ENCODE assay signal across 1 cellular context in the genomic region with DNA sequence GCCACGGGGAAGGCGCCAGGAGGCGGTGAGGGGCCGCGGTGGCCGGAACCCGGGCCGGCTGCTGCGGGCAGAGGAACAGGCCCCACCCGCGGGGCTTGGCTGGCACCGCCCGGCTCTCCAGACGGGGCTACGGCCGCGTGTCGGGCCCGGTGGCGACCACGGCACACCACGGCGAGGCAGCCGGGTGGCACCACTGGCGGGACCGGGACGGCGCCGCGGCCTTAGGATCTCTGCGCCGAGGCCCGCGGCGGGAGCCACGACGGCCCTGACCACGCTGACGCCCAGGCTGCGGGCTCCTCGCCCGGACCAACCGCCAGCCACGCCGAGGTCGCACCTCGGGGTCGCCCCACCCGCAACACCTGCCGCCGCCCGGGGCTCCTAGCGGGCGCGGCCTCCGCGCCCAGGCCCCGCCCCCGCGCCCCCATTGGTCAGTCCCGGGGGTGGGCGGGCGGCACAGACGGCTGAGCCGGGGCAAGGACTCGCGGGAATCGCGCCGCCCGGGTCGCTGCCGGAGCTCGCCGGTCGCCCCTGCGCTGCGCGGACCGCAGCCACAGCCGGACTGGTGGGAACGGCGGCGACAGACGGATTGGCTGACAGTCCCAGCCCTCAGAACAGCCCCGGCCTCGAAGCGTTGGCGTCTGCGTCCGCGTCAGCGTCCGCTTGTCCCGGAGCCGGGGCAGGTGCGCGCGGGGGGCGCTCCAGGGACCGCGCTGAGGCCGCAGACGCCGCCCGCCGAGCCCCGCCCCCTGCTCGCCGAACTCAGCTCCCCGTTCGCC.
TF ChIP-seq lines count a peak whose summit lies in the region.

A gene with protein sequence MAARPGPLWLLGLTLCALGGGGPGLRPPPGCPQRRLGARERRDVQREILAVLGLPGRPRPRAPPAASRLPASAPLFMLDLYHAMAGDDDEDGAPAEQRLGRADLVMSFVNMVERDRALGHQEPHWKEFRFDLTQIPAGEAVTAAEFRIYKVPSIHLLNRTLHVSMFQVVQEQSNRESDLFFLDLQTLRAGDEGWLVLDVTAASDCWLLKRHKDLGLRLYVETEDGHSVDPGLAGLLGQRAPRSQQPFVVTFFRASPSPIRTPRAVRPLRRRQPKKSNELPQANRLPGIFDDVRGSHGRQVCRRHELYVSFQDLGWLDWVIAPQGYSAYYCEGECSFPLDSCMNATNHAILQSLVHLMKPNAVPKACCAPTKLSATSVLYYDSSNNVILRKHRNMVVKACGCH (plus strand): TSS at position 491 of the 776 bp plus-strand sequence. CDS start 356 bp downstream, outside the sequence.

TF ChIP-seq in HepG2, 621 proteins besides CTCF, POLR2A, EP300 and RAD21 (continues in another document):
- TF ChIP-seq ZBTB43 (CRISPR knock-in tag; conservative IDR thresholded peaks at IDR 0.05) = no peak
- no peak for TF ChIP-seq CHD4 (IDR thresholded peaks at IDR 0.05; ENCODE audit: borderline replicate concordance, low read length)
- no peak for TF ChIP-seq TCF7L2 (IDR thresholded peaks at IDR 0.05; ENCODE audit: low read depth, low read length)
- TF ChIP-seq, protein P1, sequence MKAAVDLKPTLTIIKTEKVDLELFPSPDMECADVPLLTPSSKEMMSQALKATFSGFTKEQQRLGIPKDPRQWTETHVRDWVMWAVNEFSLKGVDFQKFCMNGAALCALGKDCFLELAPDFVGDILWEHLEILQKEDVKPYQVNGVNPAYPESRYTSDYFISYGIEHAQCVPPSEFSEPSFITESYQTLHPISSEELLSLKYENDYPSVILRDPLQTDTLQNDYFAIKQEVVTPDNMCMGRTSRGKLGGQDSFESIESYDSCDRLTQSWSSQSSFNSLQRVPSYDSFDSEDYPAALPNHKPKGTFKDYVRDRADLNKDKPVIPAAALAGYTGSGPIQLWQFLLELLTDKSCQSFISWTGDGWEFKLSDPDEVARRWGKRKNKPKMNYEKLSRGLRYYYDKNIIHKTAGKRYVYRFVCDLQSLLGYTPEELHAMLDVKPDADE (CRISPR knock-in tag; IDR thresholded peaks at IDR 0.05) = peak; percentile 20; the same call in 1 of the 2 replicates
- TF ChIP-seq, protein P2, sequence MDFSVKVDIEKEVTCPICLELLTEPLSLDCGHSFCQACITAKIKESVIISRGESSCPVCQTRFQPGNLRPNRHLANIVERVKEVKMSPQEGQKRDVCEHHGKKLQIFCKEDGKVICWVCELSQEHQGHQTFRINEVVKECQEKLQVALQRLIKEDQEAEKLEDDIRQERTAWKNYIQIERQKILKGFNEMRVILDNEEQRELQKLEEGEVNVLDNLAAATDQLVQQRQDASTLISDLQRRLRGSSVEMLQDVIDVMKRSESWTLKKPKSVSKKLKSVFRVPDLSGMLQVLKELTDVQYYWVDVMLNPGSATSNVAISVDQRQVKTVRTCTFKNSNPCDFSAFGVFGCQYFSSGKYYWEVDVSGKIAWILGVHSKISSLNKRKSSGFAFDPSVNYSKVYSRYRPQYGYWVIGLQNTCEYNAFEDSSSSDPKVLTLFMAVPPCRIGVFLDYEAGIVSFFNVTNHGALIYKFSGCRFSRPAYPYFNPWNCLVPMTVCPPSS (IDR thresholded peaks at IDR 0.05) = no peak
- no peak for TF ChIP-seq ZNF614 (CRISPR knock-in tag; IDR thresholded peaks at IDR 0.05; ENCODE audit: borderline replicate concordance)
- TF ChIP-seq NR2C2 (CRISPR knock-in tag; IDR thresholded peaks at IDR 0.05; ENCODE audit: borderline replicate concordance) = no peak; the same call in 1 of the 2 replicates
- TF ChIP-seq ZNF687 (CRISPR knock-in tag; IDR thresholded peaks at IDR 0.05) = peak; percentile 72
- no peak for TF ChIP-seq PRPF4 (IDR thresholded peaks at IDR 0.05; ENCODE audit: low read depth, low read length, poor library complexity, severe bottlenecking)
- TF ChIP-seq, protein P3, sequence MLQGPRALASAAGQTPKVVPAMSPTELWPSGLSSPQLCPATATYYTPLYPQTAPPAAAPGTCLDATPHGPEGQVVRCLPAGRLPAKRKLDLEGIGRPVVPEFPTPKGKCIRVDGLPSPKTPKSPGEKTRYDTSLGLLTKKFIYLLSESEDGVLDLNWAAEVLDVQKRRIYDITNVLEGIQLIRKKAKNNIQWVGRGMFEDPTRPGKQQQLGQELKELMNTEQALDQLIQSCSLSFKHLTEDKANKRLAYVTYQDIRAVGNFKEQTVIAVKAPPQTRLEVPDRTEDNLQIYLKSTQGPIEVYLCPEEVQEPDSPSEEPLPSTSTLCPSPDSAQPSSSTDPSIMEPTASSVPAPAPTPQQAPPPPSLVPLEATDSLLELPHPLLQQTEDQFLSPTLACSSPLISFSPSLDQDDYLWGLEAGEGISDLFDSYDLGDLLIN (CRISPR knock-in tag; IDR thresholded peaks at IDR 0.05; ENCODE audit: borderline replicate concordance) = no peak
- no peak for TF ChIP-seq FOXP1 (IDR thresholded peaks at IDR 0.05)
- TF ChIP-seq FOXP1 (CRISPR knock-in tag; IDR thresholded peaks at IDR 0.05) = no peak
- no peak for TF ChIP-seq CERS6 (CRISPR knock-in tag; IDR thresholded peaks at IDR 0.05)
- TF ChIP-seq KLF9 (CRISPR knock-in tag; IDR thresholded peaks at IDR 0.05; ENCODE audit: low read depth) = no peak
- no peak for TF ChIP-seq ZNF224 (CRISPR knock-in tag; IDR thresholded peaks at IDR 0.05)
- TF ChIP-seq, protein P4, sequence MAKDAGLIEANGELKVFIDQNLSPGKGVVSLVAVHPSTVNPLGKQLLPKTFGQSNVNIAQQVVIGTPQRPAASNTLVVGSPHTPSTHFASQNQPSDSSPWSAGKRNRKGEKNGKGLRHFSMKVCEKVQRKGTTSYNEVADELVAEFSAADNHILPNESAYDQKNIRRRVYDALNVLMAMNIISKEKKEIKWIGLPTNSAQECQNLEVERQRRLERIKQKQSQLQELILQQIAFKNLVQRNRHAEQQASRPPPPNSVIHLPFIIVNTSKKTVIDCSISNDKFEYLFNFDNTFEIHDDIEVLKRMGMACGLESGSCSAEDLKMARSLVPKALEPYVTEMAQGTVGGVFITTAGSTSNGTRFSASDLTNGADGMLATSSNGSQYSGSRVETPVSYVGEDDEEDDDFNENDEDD (CRISPR knock-in tag; IDR thresholded peaks at IDR 0.05; ENCODE audit: borderline replicate concordance) = 0 out of 2 replicates have a peak, but pooled peaks have one; percentile 22
- TF ChIP-seq FOXC1 (CRISPR knock-in tag; IDR thresholded peaks at IDR 0.05; ENCODE audit: borderline replicate concordance) = no peak
- no peak for TF ChIP-seq ZEB1 (IDR thresholded peaks at IDR 0.05; ENCODE audit: insufficient replicate concordance, low read depth)
- TF ChIP-seq TERF1 (CRISPR knock-in tag; IDR thresholded peaks at IDR 0.05) = no peak
- TF ChIP-seq ZNF503 (CRISPR knock-in tag; IDR thresholded peaks at IDR 0.05) = no peak
- TF ChIP-seq ZNF451 (CRISPR knock-in tag; IDR thresholded peaks at IDR 0.05) = peak; percentile 77; the same call in 1 of the 2 replicates
- TF ChIP-seq ZBTB42 (CRISPR knock-in tag; IDR thresholded peaks at IDR 0.05) = no peak
- TF ChIP-seq, protein P5, sequence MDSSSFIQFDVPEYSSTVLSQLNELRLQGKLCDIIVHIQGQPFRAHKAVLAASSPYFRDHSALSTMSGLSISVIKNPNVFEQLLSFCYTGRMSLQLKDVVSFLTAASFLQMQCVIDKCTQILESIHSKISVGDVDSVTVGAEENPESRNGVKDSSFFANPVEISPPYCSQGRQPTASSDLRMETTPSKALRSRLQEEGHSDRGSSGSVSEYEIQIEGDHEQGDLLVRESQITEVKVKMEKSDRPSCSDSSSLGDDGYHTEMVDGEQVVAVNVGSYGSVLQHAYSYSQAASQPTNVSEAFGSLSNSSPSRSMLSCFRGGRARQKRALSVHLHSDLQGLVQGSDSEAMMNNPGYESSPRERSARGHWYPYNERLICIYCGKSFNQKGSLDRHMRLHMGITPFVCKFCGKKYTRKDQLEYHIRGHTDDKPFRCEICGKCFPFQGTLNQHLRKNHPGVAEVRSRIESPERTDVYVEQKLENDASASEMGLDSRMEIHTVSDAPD (CRISPR knock-in tag; IDR thresholded peaks at IDR 0.05) = no peak
- no peak for TF ChIP-seq FLYWCH1 (CRISPR knock-in tag; IDR thresholded peaks at IDR 0.05)
- TF ChIP-seq CHD2 (IDR thresholded peaks at IDR 0.05; ENCODE audit: low read depth, low read length) = peak; percentile 37; the same call in 1 of the 2 replicates
- TF ChIP-seq ZNF747 (CRISPR knock-in tag; IDR thresholded peaks at IDR 0.05; ENCODE audit: borderline replicate concordance) = no peak
- no peak for TF ChIP-seq GTF2F1 (IDR thresholded peaks at IDR 0.05; ENCODE audit: low read length)
- no peak for TF ChIP-seq MIER2 (CRISPR knock-in tag; IDR thresholded peaks at IDR 0.05)
- TF ChIP-seq ZNF790 (CRISPR knock-in tag; IDR thresholded peaks at IDR 0.05; ENCODE audit: borderline replicate concordance) = no peak
- TF ChIP-seq ZNF264 (CRISPR knock-in tag; IDR thresholded peaks at IDR 0.05) = no peak
- no peak for TF ChIP-seq SP140L (CRISPR knock-in tag; IDR thresholded peaks at IDR 0.05; ENCODE audit: borderline replicate concordance)
- no peak for TF ChIP-seq TCF7 (IDR thresholded peaks at IDR 0.05; ENCODE audit: low read depth)
- TF ChIP-seq, protein P6, sequence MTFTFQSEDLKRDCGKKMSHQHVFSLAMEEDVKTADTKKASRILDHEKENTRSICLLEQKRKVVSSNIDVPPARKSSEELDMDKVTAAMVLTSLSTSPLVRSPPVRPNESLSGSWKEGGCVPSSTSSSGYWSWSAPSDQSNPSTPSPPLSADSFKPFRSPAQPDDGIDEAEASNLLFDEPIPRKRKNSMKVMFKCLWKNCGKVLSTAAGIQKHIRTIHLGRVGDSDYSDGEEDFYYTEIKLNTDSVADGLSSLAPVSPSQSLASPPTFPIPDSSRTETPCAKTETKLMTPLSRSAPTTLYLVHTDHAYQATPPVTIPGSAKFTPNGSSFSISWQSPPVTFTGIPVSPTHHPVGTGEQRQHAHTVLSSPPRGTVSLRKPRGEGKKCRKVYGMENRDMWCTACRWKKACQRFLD (CRISPR knock-in tag; IDR thresholded peaks at IDR 0.05; ENCODE audit: borderline replicate concordance) = 0 out of 2 replicates have a peak, but pooled peaks have one; percentile 22
- TF ChIP-seq ZNF263 (CRISPR knock-in tag; IDR thresholded peaks at IDR 0.05) = no peak
- TF ChIP-seq REXO4 (CRISPR knock-in tag; IDR thresholded peaks at IDR 0.05; ENCODE audit: borderline replicate concordance) = no peak
- TF ChIP-seq ZNF788 (CRISPR knock-in tag; IDR thresholded peaks at IDR 0.05; ENCODE audit: borderline replicate concordance) = no peak
- no peak for TF ChIP-seq SYNCRIP (IDR thresholded peaks at IDR 0.05; ENCODE audit: insufficient read depth, low read depth, low read length)
